Comparison of ENCODE assay signal across 17 cellular contexts in the genomic region with DNA sequence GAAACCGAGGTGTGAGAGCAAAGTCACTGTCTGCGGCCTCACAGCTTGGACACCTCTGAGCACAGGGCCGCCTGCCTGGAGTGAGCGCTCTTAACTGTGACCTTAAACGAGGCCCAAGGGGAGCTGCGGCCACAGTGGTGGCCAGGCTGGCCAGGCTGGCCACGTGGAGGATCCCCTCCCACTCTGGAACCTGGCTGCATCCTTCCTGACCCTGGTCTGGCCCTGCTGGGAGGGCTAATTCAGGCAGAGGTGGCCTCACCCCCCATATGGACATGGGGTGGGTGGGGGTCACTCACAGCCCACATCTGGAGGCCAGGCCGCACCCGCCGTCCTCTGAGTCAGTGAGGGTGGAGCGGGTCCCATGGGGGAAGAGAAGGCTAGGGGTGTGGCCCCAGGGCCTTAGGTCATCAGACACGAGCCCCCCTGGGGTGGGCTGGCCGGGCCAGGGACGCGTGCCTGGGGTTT. TPM values are rescaled to one million over a fixed set of nuclear protein-coding genes. Genes with fewer than 3 reads are reported as not detected.
DNase-seq lines count a peak whose midpoint lies in the region; ATAC-seq, FAIRE-seq and TF ChIP-seq lines count a peak whose summit lies in the region.
"Had no signal": no experiment of that assay in that cellular context is flagged by ENCODE, and none has a peak within 500 bp of the region (broad histone marks: within the 10 kb centered on the region; RNA-seq: fewer than 3 reads in every experiment).

No MANE protein-coding gene starts in this region.

- peaks cover 4% of the 10 kb centered on the region for H3K36me3 Mint-ChIP-seq in nephron (ENCODE audit: low read depth)
- H3K36me3 Mint-ChIP-seq in activated CD4-positive, alpha-beta T cell treated with anti-CD3 and anti-CD28 coated beads, Interleukin-2, amount 10 ng/mL, durations not matched to agents 24 days and 14 days (ENCODE audit: low read depth) = peaks cover 5% of the 10 kb centered on the region

- 80% methylated on average over 6 of the region's 15 CpGs for WGBS in HepG2 (ENCODE audit: low lambda C conversion rate)
- 83% methylated on average over 8 of the region's 15 CpGs for WGBS in right lobe of liver (ENCODE audit: insufficient coverage, low coverage, low lambda C conversion rate, missing lambda C conversion rate)

- in situ Hi-C loops in HepG2 (cut with HindIII; ENCODE audit: extremely low pct_ligation_motif_present, low pct_unique_long_range_greater_than_20kb) = no loop called here

- H3K27me3 Mint-ChIP-seq in nephron (ENCODE audit: low read depth) = peaks cover 7% of the 10 kb centered on the region
- H3K27me3 Mint-ChIP-seq in activated CD4-positive, alpha-beta T cell treated with anti-CD3 and anti-CD28 coated beads, Interleukin-2, amount 10 ng/mL, durations not matched to agents 24 days and 14 days = no peaks in the 10 kb centered on the region

- H3K4me1 Mint-ChIP-seq in nephron = peaks cover 45% of the 10 kb centered on the region
- no peaks in the 10 kb centered on the region for H3K4me1 Mint-ChIP-seq in activated CD4-positive, alpha-beta T cell treated with anti-CD3 and anti-CD28 coated beads, Interleukin-2, amount 10 ng/mL, durations not matched to agents 24 days and 14 days

- ATAC-seq in HepG2 (no peak), right lobe of liver (no peak)

- no peak for TF ChIP-seq POLR2A in HepG2 (IDR thresholded peaks at IDR 0.05; ENCODE audit: insufficient read depth in 1 of 2, low read depth in 2 of 2, low read length in 2 of 2)
- TF ChIP-seq POLR2A in right lobe of liver (IDR thresholded peaks at IDR 0.05) = no peak
- no peak for TF ChIP-seq POLR2A in uterus (IDR thresholded peaks at IDR 0.05)

- TF ChIP-seq CTCF in HepG2 (CRISPR knock-in tag; IDR thresholded peaks at IDR 0.05) (no peak), right lobe of liver (IDR thresholded peaks at IDR 0.05) (no peak), nephron (IDR thresholded peaks at IDR 0.05; ENCODE audit: unreplicated experiment in 3 of 3) (no peak), uterus (IDR thresholded peaks at IDR 0.05) (no peak)

- H3K9me3 Mint-ChIP-seq in nephron = no peaks in the 10 kb centered on the region
- H3K9me3 Mint-ChIP-seq in activated CD4-positive, alpha-beta T cell treated with anti-CD3 and anti-CD28 coated beads, Interleukin-2, amount 10 ng/mL, durations not matched to agents 24 days and 14 days = no peaks in the 10 kb centered on the region
- H3K9me3 Mint-ChIP-seq: activated T-helper 1 cell treated with anti-CD3 and anti-CD28 coated beads, Interleukin-12 subunit alpha, Interleukin-12 subunit beta, Interleukin-2, Interleukin-4 antibody, amounts not matched to agents 30 ng/mL and 10 ng/mL and 1 ng/mL, durations not matched to agents 14 hours and 24 hours and 36 hours had no signal

- no peak overlapping the region for H2AFZ ChIP-seq in HepG2 (ENCODE audit: low read length)

- H3K4me1 ChIP-seq in HepG2 (ENCODE audit: insufficient read depth, low read length) = peaks cover 71% of the 10 kb centered on the region
- peaks cover 0 to 78% (median 23%) of the 10 kb centered on the region in 4 donors for H3K4me1 ChIP-seq in right lobe of liver
- H3K4me1 ChIP-seq in uterus = peaks cover 0 to 37% of the 10 kb centered on the region in 2 donors

- H3K36me3 ChIP-seq in HepG2 (replicated peaks in 1 of 2; ENCODE audit: control insufficient read depth in 1 of 2, insufficient read depth in 2 of 2, low read length in 2 of 2) (peaks cover 7 to 13% of the 10 kb centered on the region in 2 experiments), right lobe of liver (peaks cover 0 to 23% (median 9%) of the 10 kb centered on the region in 4 donors), uterus (no peaks in the 10 kb centered on the region)

- H3K4me3 ChIP-seq in HepG2 (replicated peaks in 1 of 3; ENCODE audit: insufficient read depth in 1 of 3, low read depth in 2 of 3, low read length in 3 of 3) = peak overlapping the region in 1 of 3 experiments; percentile 11; a peak in 1 of 6 replicates
- no peak overlapping the region for H3K4me3 ChIP-seq in right lobe of liver
- no peak overlapping the region for H3K4me3 ChIP-seq in uterus
- H3K4me3 ChIP-seq: A549 had no signal

- 0 out of 2 replicates have a peak overlapping the region, but pooled peaks have one; percentile 31 for H3K4me2 ChIP-seq in HepG2 (ENCODE audit: low read depth, low read length)
- H3K4me2 ChIP-seq: A549 had no signal

- H3K27me3 ChIP-seq in HepG2 (ENCODE audit: control insufficient read depth in 1 of 2, insufficient read depth in 2 of 2, low read length in 2 of 2) (no peaks in the 10 kb centered on the region), right lobe of liver (no peaks in the 10 kb centered on the region), uterus (no peaks in the 10 kb centered on the region)

- H3K9me3 ChIP-seq in HepG2 (ENCODE audit: low read length) (no peaks in the 10 kb centered on the region), right lobe of liver (no peaks in the 10 kb centered on the region), uterus (no peaks in the 10 kb centered on the region)
- H3K9me3 ChIP-seq: A549 had no signal

- POLR2A ChIA-PET in HepG2 (lab: Yijun Ruan, JAX) = interaction anchor here (1.1 to 1.4 kb wide), 2 partner anchors 11 to 13 kb away, joined by 3 read pairs; no protein-coding TSS in a partner anchor

- TF ChIP-seq RAD21 in HepG2 (CRISPR knock-in tag; IDR thresholded peaks at IDR 0.05) = no peak

- peaks cover 45% of the 10 kb centered on the region for H3K79me2 ChIP-seq in HepG2 (ENCODE audit: insufficient read depth, low read length)

- FAIRE-seq in HepG2 (lab: Jason Lieb, UNC) = no peak
- FAIRE-seq: A549 had no signal

- no peak for TF ChIP-seq EP300 in HepG2 (IDR thresholded peaks at IDR 0.05; ENCODE audit: low read depth in 2 of 2, low read length in 2 of 2)
- no peak for TF ChIP-seq EP300 in HepG2 (CRISPR knock-in tag; IDR thresholded peaks at IDR 0.05; ENCODE audit: borderline replicate concordance)

- H3K4me3 Mint-ChIP-seq in nephron = peak overlapping the region; percentile 29 to 60 (median 56)
- H3K4me3 Mint-ChIP-seq in activated CD4-positive, alpha-beta T cell treated with anti-CD3 and anti-CD28 coated beads, Interleukin-2, amount 10 ng/mL, durations not matched to agents 24 days and 14 days = no peak overlapping the region
- H3K4me3 Mint-ChIP-seq: activated T-helper 1 cell treated with anti-CD3 and anti-CD28 coated beads, Interleukin-12 subunit alpha, Interleukin-12 subunit beta, Interleukin-2, Interleukin-4 antibody, amounts not matched to agents 30 ng/mL and 10 ng/mL and 1 ng/mL, durations not matched to agents 14 hours and 24 hours and 36 hours had no signal

- H3K27ac ChIP-seq in HepG2 (ENCODE audit: extremely low read length, insufficient read depth, low read length) (peak overlapping the region; percentile 52), right lobe of liver (no peak overlapping the region), uterus (peak overlapping the region; percentile 96 to 97)
- H3K27ac ChIP-seq: HL-60 had no signal

- H3K27ac Mint-ChIP-seq in nephron = peak overlapping the region; percentile 65 to 96 (median 80)
- H3K27ac Mint-ChIP-seq in activated CD4-positive, alpha-beta T cell treated with anti-CD3 and anti-CD28 coated beads, Interleukin-2, amount 10 ng/mL, durations not matched to agents 24 days and 14 days = no peak overlapping the region
- H3K27ac Mint-ChIP-seq: activated T-helper 1 cell treated with anti-CD3 and anti-CD28 coated beads, Interleukin-12 subunit alpha, Interleukin-12 subunit beta, Interleukin-2, Interleukin-4 antibody, amounts not matched to agents 30 ng/mL and 10 ng/mL and 1 ng/mL, durations not matched to agents 14 hours and 24 hours and 36 hours had no signal

- BruUV-seq in HepG2 (replicated peaks; lab: Mats Ljungman, UMichigan) = no TSS peak

- intact Hi-C loops in HepG2 (cut with micrococcal nuclease; ENCODE audit: unreplicated experiment) = no loop called here
- intact Hi-C loops in right lobe of liver (cut with DNase I) = no loop called here
- intact Hi-C loops in uterus (cut with DNase I; ENCODE audit: low total_unique reads) = no loop called here
- intact Hi-C loops in activated CD4-positive, alpha-beta T cell treated with anti-CD3 and anti-CD28 coated beads, Interleukin-2, amount 10 ng/mL, durations not matched to agents 24 days and 14 days (cut with micrococcal nuclease) = no loop called here

- DNase-seq in HepG2 (ENCODE audit: low spot score) = no peak
- no peak for DNase-seq in right lobe of liver
- peak; percentile 67 for DNase-seq in fibroblast of gingiva (ENCODE audit: low read depth)
- no peak for DNase-seq in uterus
- no peak for DNase-seq in activated gamma-delta T cell treated with Interleukin-2 at 50 U/mL for 16 hours
- DNase-seq in activated CD4-positive, alpha-beta T cell treated with anti-CD3 and anti-CD28 coated beads, Interleukin-2, amount 10 ng/mL, durations not matched to agents 24 days and 14 days = no peak
- DNase-seq in NOMO-1 (lab: John Stamatoyannopoulos, UW; ENCODE audit: unreplicated experiment in 2 of 2) = no peak
- DNase-seq: activated CD4-positive, CD25-positive, alpha-beta regulatory T cell treated with anti-CD3 and anti-CD28 coated beads, Interleukin-2, amount 50 U/mL, for 72 hours; erythroblast; NCI-H1092; NCI-H524; occipital lobe; stimulated activated CD4-positive, alpha-beta T cell treated with anti-CD3 and anti-CD28 coated beads, Interleukin-4, amount 100 ng/mL, for 4 hours had no signal

- H4K20me1 ChIP-seq in HepG2 (ENCODE audit: insufficient read depth, low read length) = peaks cover 52% of the 10 kb centered on the region

- H3K9ac ChIP-seq in HepG2 (ENCODE audit: insufficient read depth, low read depth, low read length) = 0 out of 2 replicates have a peak overlapping the region, but pooled peaks have one; percentile 25

- CTCF ChIA-PET in HepG2 (lab: Yijun Ruan, JAX; ENCODE audit: low intra/inter-chr PET ratio, low total read pairs) = interaction anchor here (2.1 kb wide), 1 partner anchor 20 kb away, joined by 10 read pairs; no protein-coding TSS in a partner anchor

RNA-seq across cellular contexts. Expression of gene VASN, which starts 6.6 kb away (rescaled TPM):
- total RNA-seq in HepG2 (2016; rRNA removed; fragmentation: Illumina TruSeq; extraction: Trizol) = 6.9 and 18.2 TPM in 2 replicates
- total RNA-seq in HepG2 (2016; cell fraction: cytosol; rRNA removed; fragmentation: Illumina TruSeq; extraction: Trizol; ENCODE audit: low read depth) = 2.8 and 3.3 TPM in 2 replicates
- 5.9 and 17.8 TPM in 2 replicates for total RNA-seq in HepG2 (2016; cell fraction: insoluble cytoplasmic fraction; rRNA removed; fragmentation: Illumina TruSeq; extraction: Trizol)
- total RNA-seq in HepG2 (2016; cell fraction: membrane; rRNA removed; fragmentation: Illumina TruSeq; extraction: Trizol) = 5.8 and 6.6 TPM in 2 replicates
- 22.5 and 25.6 TPM in 2 replicates for total RNA-seq in HepG2 (2016; cell fraction: nucleus; rRNA removed; fragmentation: Illumina TruSeq; extraction: Trizol)
- polyA plus RNA-seq in HepG2 (2011; rRNA removed) = 8.4 and 15.5 TPM in 2 replicates
- polyA plus RNA-seq in HepG2 (2011; cell fraction: cytosol; rRNA removed) = 9.0 and 15.7 TPM in 2 replicates
- polyA plus RNA-seq in HepG2 (2011; cell fraction: nucleus; rRNA removed) = 47.1 and 58.1 TPM in 2 replicates
- 9.8 and 16.9 TPM in 2 replicates for polyA plus RNA-seq in HepG2 (2012)
- 2.3 and 2.6 TPM in 2 replicates for polyA plus RNA-seq in HepG2 (2016; cell fraction: cytosol; fragmentation: Illumina TruSeq; extraction: Trizol; ENCODE audit: low read depth)
- polyA plus RNA-seq in HepG2 (2016; cell fraction: insoluble cytoplasmic fraction; fragmentation: Illumina TruSeq; extraction: Trizol; ENCODE audit: low read depth) = 7.7 and 10.2 TPM in 2 replicates
- 3.1 and 4.1 TPM in 2 replicates for polyA plus RNA-seq in HepG2 (2016; cell fraction: membrane; fragmentation: Illumina TruSeq; extraction: Trizol; ENCODE audit: low read depth)
- polyA plus RNA-seq in HepG2 (2016; cell fraction: nucleus; fragmentation: Illumina TruSeq; extraction: Trizol; ENCODE audit: insufficient read depth, low read depth) = 40.8 and 43.4 TPM in 2 replicates
- 1.2 and 47.2 TPM in 2 replicates for polyA minus RNA-seq in HepG2 (2011; rRNA and poly(A)+ RNA removed; ENCODE audit: low replicate concordance)
- polyA minus RNA-seq in HepG2 (2011; cell fraction: cytosol; rRNA and poly(A)+ RNA removed) = 18.8 and 21.5 TPM in 2 replicates
- polyA minus RNA-seq in HepG2 (2011; cell fraction: nucleus; rRNA and poly(A)+ RNA removed) = 32.1 and 35.9 TPM in 2 replicates
- total RNA-seq in right lobe of liver = 10 to 100 TPM; 13.5 to 22.9 (median 16.8) TPM
- total RNA-seq in uterus = 10 to 100 TPM in 3 of 4 donors, 1 to 10 TPM in 1; 3.6 to 49.0 (median 19.9) TPM
- total RNA-seq in activated CD4-positive, alpha-beta T cell treated with anti-CD3 and anti-CD28 coated beads, Interleukin-2, amount 10 ng/mL, durations not matched to agents 24 days and 14 days = 0.16 TPM in 1 of 2 replicates, not detected in the other

RNA-seq across cellular contexts. Expression of gene PAM16, which starts 27.1 kb away (rescaled TPM):
- total RNA-seq in HepG2 (2016; rRNA removed; fragmentation: Illumina TruSeq; extraction: Trizol) (39.5 and 51.8 TPM in 2 replicates), right lobe of liver (10 to 100 TPM; 27.9 to 45.9 (median 32.8) TPM), uterus (100 to 1,000 TPM in 1 of 4 donors, 10 to 100 TPM in 2, 1 to 10 TPM in 1; 8.9 to 438 (median 35.3) TPM)
- 62.7 and 78.9 TPM in 2 replicates for total RNA-seq in HepG2 (2016; cell fraction: cytosol; rRNA removed; fragmentation: Illumina TruSeq; extraction: Trizol; ENCODE audit: low read depth)
- 44.0 and 55.1 TPM in 2 replicates for total RNA-seq in HepG2 (2016; cell fraction: insoluble cytoplasmic fraction; rRNA removed; fragmentation: Illumina TruSeq; extraction: Trizol)
- total RNA-seq in HepG2 (2016; cell fraction: membrane; rRNA removed; fragmentation: Illumina TruSeq; extraction: Trizol) = 48.0 and 59.1 TPM in 2 replicates
- 21.8 and 30.9 TPM in 2 replicates for total RNA-seq in HepG2 (2016; cell fraction: nucleus; rRNA removed; fragmentation: Illumina TruSeq; extraction: Trizol)
- polyA plus RNA-seq in HepG2 (2011; rRNA removed) = 51.5 and 64.5 TPM in 2 replicates
- polyA plus RNA-seq in HepG2 (2011; cell fraction: cytosol; rRNA removed) = 79.1 and 106 TPM in 2 replicates
- polyA plus RNA-seq in HepG2 (2011; cell fraction: nucleus; rRNA removed) = 59.7 and 63.8 TPM in 2 replicates
- 28.9 and 43.2 TPM in 2 replicates for polyA plus RNA-seq in HepG2 (2012)
- 51.5 and 69.1 TPM in 2 replicates for polyA plus RNA-seq in HepG2 (2016; cell fraction: cytosol; fragmentation: Illumina TruSeq; extraction: Trizol; ENCODE audit: low read depth)
- polyA plus RNA-seq in HepG2 (2016; cell fraction: insoluble cytoplasmic fraction; fragmentation: Illumina TruSeq; extraction: Trizol; ENCODE audit: low read depth) = 31.2 and 31.7 TPM in 2 replicates
- 35.5 and 47.0 TPM in 2 replicates for polyA plus RNA-seq in HepG2 (2016; cell fraction: membrane; fragmentation: Illumina TruSeq; extraction: Trizol; ENCODE audit: low read depth)
- 70.3 and 85.7 TPM in 2 replicates for polyA plus RNA-seq in HepG2 (2016; cell fraction: nucleus; fragmentation: Illumina TruSeq; extraction: Trizol; ENCODE audit: insufficient read depth, low read depth)
- polyA minus RNA-seq in HepG2 (2011; rRNA and poly(A)+ RNA removed; ENCODE audit: low replicate concordance) = 22.9 and 24.5 TPM in 2 replicates
- 13.2 and 17.4 TPM in 2 replicates for polyA minus RNA-seq in HepG2 (2011; cell fraction: cytosol; rRNA and poly(A)+ RNA removed)
- 12.3 and 12.9 TPM in 2 replicates for polyA minus RNA-seq in HepG2 (2011; cell fraction: nucleus; rRNA and poly(A)+ RNA removed)
- 93.5 and 104 TPM in 2 replicates for total RNA-seq in activated CD4-positive, alpha-beta T cell treated with anti-CD3 and anti-CD28 coated beads, Interleukin-2, amount 10 ng/mL, durations not matched to agents 24 days and 14 days

RNA-seq across cellular contexts. Expression of gene CORO7, which starts 38.2 kb away (rescaled TPM):
- total RNA-seq in HepG2 (2016; rRNA removed; fragmentation: Illumina TruSeq; extraction: Trizol) (5.9 and 9.9 TPM in 2 replicates), right lobe of liver (10 to 100 TPM in 5 of 6 experiments, 1 to 10 TPM in 1; 7.8 to 22.9 (median 13.3) TPM), uterus (10 to 100 TPM; 13.8 to 52.1 (median 30.0) TPM)
- total RNA-seq in HepG2 (2016; cell fraction: cytosol; rRNA removed; fragmentation: Illumina TruSeq; extraction: Trizol; ENCODE audit: low read depth) = 5.5 and 8.0 TPM in 2 replicates
- 4.0 and 11.9 TPM in 2 replicates for total RNA-seq in HepG2 (2016; cell fraction: insoluble cytoplasmic fraction; rRNA removed; fragmentation: Illumina TruSeq; extraction: Trizol)
- total RNA-seq in HepG2 (2016; cell fraction: membrane; rRNA removed; fragmentation: Illumina TruSeq; extraction: Trizol) = 3.5 and 3.8 TPM in 2 replicates
- 13.2 and 15.4 TPM in 2 replicates for total RNA-seq in HepG2 (2016; cell fraction: nucleus; rRNA removed; fragmentation: Illumina TruSeq; extraction: Trizol)
- polyA plus RNA-seq in HepG2 (2011; rRNA removed) = 14.3 and 17.1 TPM in 2 replicates
- polyA plus RNA-seq in HepG2 (2011; cell fraction: cytosol; rRNA removed) = 2.7 and 6.4 TPM in 2 replicates
- polyA plus RNA-seq in HepG2 (2011; cell fraction: nucleus; rRNA removed) = 179 and 209 TPM in 2 replicates
- polyA plus RNA-seq in HepG2 (2012) = 9.1 and 11.1 TPM in 2 replicates
- polyA plus RNA-seq in HepG2 (2016; cell fraction: cytosol; fragmentation: Illumina TruSeq; extraction: Trizol; ENCODE audit: low read depth) = 0.66 and 0.77 TPM in 2 replicates
- 4.2 and 5.3 TPM in 2 replicates for polyA plus RNA-seq in HepG2 (2016; cell fraction: insoluble cytoplasmic fraction; fragmentation: Illumina TruSeq; extraction: Trizol; ENCODE audit: low read depth)
- 1.1 and 2.1 TPM in 2 replicates for polyA plus RNA-seq in HepG2 (2016; cell fraction: membrane; fragmentation: Illumina TruSeq; extraction: Trizol; ENCODE audit: low read depth)
- polyA plus RNA-seq in HepG2 (2016; cell fraction: nucleus; fragmentation: Illumina TruSeq; extraction: Trizol; ENCODE audit: insufficient read depth, low read depth) = 28.1 and 39.8 TPM in 2 replicates
- polyA minus RNA-seq in HepG2 (2011; rRNA and poly(A)+ RNA removed; ENCODE audit: low replicate concordance) = 26.6 and 27.6 TPM in 2 replicates
- polyA minus RNA-seq in HepG2 (2011; cell fraction: cytosol; rRNA and poly(A)+ RNA removed) = 8.2 and 9.7 TPM in 2 replicates
- polyA minus RNA-seq in HepG2 (2011; cell fraction: nucleus; rRNA and poly(A)+ RNA removed) = 35.3 and 35.7 TPM in 2 replicates
- 86.3 and 93.3 TPM in 2 replicates for total RNA-seq in activated CD4-positive, alpha-beta T cell treated with anti-CD3 and anti-CD28 coated beads, Interleukin-2, amount 10 ng/mL, durations not matched to agents 24 days and 14 days

RNA-seq across cellular contexts. Expression of gene DNAJA3, which starts 47.4 kb away (rescaled TPM):
- total RNA-seq in HepG2 (2016; rRNA removed; fragmentation: Illumina TruSeq; extraction: Trizol) = 75.3 and 77.0 TPM in 2 replicates
- 25.0 and 28.5 TPM in 2 replicates for total RNA-seq in HepG2 (2016; cell fraction: cytosol; rRNA removed; fragmentation: Illumina TruSeq; extraction: Trizol; ENCODE audit: low read depth)
- 71.5 and 76.4 TPM in 2 replicates for total RNA-seq in HepG2 (2016; cell fraction: insoluble cytoplasmic fraction; rRNA removed; fragmentation: Illumina TruSeq; extraction: Trizol)
- 43.5 and 45.7 TPM in 2 replicates for total RNA-seq in HepG2 (2016; cell fraction: membrane; rRNA removed; fragmentation: Illumina TruSeq; extraction: Trizol)
- total RNA-seq in HepG2 (2016; cell fraction: nucleus; rRNA removed; fragmentation: Illumina TruSeq; extraction: Trizol) = 42.9 and 52.3 TPM in 2 replicates
- polyA plus RNA-seq in HepG2 (2011; rRNA removed) = 79.9 and 83.3 TPM in 2 replicates
- polyA plus RNA-seq in HepG2 (2011; cell fraction: cytosol; rRNA removed) = 73.4 and 79.2 TPM in 2 replicates
- 121 and 132 TPM in 2 replicates for polyA plus RNA-seq in HepG2 (2011; cell fraction: nucleus; rRNA removed)
- polyA plus RNA-seq in HepG2 (2012) = 51.0 and 51.3 TPM in 2 replicates
- 9.0 and 9.9 TPM in 2 replicates for polyA plus RNA-seq in HepG2 (2016; cell fraction: cytosol; fragmentation: Illumina TruSeq; extraction: Trizol; ENCODE audit: low read depth)
- 60.7 and 69.6 TPM in 2 replicates for polyA plus RNA-seq in HepG2 (2016; cell fraction: insoluble cytoplasmic fraction; fragmentation: Illumina TruSeq; extraction: Trizol; ENCODE audit: low read depth)
- polyA plus RNA-seq in HepG2 (2016; cell fraction: membrane; fragmentation: Illumina TruSeq; extraction: Trizol; ENCODE audit: low read depth) = 16.3 and 18.8 TPM in 2 replicates
- 95.3 and 101 TPM in 2 replicates for polyA plus RNA-seq in HepG2 (2016; cell fraction: nucleus; fragmentation: Illumina TruSeq; extraction: Trizol; ENCODE audit: insufficient read depth, low read depth)
- 68.2 and 70.0 TPM in 2 replicates for polyA minus RNA-seq in HepG2 (2011; rRNA and poly(A)+ RNA removed; ENCODE audit: low replicate concordance)
- 33.7 and 41.2 TPM in 2 replicates for polyA minus RNA-seq in HepG2 (2011; cell fraction: cytosol; rRNA and poly(A)+ RNA removed)
- 60.1 and 62.8 TPM in 2 replicates for polyA minus RNA-seq in HepG2 (2011; cell fraction: nucleus; rRNA and poly(A)+ RNA removed)
- 100 to 1,000 TPM in 2 of 6 experiments, 10 to 100 TPM in 4; 36.4 to 110 (median 49.0) TPM for total RNA-seq in right lobe of liver
- total RNA-seq in uterus = 10 to 100 TPM; 13.8 to 44.9 (median 36.4) TPM
- 106 and 108 TPM in 2 replicates for total RNA-seq in activated CD4-positive, alpha-beta T cell treated with anti-CD3 and anti-CD28 coated beads, Interleukin-2, amount 10 ng/mL, durations not matched to agents 24 days and 14 days

Comparison
In these comparisons a context has a peak if more than half of its experiments do, and no peak if none do; other contexts are left out.
1. H3K27ac ChIP-seq: peak in HepG2 (single experiment) and uterus (2 of 2); none in right lobe of liver (0 of 3).